Comparison of ENCODE assay signal across 17 cellular contexts in genomic region chr20:59405226-59405815, GRCh38.
DNase-seq lines count a peak whose midpoint lies in the region; ATAC-seq, FAIRE-seq and TF ChIP-seq lines count a peak whose summit lies in the region.
"Had no signal": no experiment of that assay in that cellular context is flagged by ENCODE, and none has a peak within 500 bp of the region (broad histone marks: within the 10 kb centered on the region; RNA-seq: fewer than 3 reads in every experiment).

No MANE protein-coding gene starts in this region.

- H3K79me2 ChIP-seq in neural progenitor cell (ENCODE audit: low read depth), result no peaks in the 10 kb centered on the region

- no peaks in the 10 kb centered on the region for H3K36me3 ChIP-seq in H7 (replicated peaks; ENCODE audit: control insufficient read depth, insufficient read depth, low read length)
- no peaks in the 10 kb centered on the region for H3K36me3 ChIP-seq in neural progenitor cell
- H3K36me3 ChIP-seq: BLaER1 treated with 17β-estradiol and CSF1 and Interleukin-3, amounts not matched to agents 10 nM and 100 nM; SJSA1 had no signal

- peaks cover 24% of the 10 kb centered on the region for H3K27me3 ChIP-seq in H7 (ENCODE audit: control insufficient read depth, insufficient read depth, low read length)
- peaks cover 34% of the 10 kb centered on the region for H3K27me3 ChIP-seq in neural progenitor cell

- FAIRE-seq in GM12892 (lab: Jason Lieb, UNC), result no peak
- FAIRE-seq: GM12878 had no signal

- H3K9me3 ChIP-seq in T-helper 17 cell (ENCODE audit: control insufficient read depth, low read length, poor library complexity, severe bottlenecking) (no peaks in the 10 kb centered on the region), neural progenitor cell (ENCODE audit: low read depth) (no peaks in the 10 kb centered on the region)
- H3K9me3 ChIP-seq: BLaER1 treated with 17β-estradiol and CSF1 and Interleukin-3, amounts not matched to agents 10 nM and 100 nM; SJSA1 had no signal

- no peaks in the 10 kb centered on the region for H4K20me1 ChIP-seq in neural progenitor cell (ENCODE audit: low read depth)

- peak overlapping the region; percentile 24 for H3K27ac ChIP-seq in neural progenitor cell
- H3K27ac ChIP-seq: BLaER1 treated with 17β-estradiol and CSF1 and Interleukin-3, amounts not matched to agents 10 nM and 100 nM; KMS-11; SJSA1 had no signal

- H3K9ac ChIP-seq in neural progenitor cell, result no peak overlapping the region
- H3K9ac ChIP-seq: BLaER1 treated with 17β-estradiol and CSF1 and Interleukin-3, amounts not matched to agents 10 nM and 100 nM; KMS-11 had no signal

- peak overlapping the region; percentile 43 for H3K4me3 Mint-ChIP-seq in T-helper 17 cell
- no peak overlapping the region for H3K4me3 Mint-ChIP-seq in neural progenitor cell

- TF ChIP-seq POLR2A in GM12892 (IDR thresholded peaks at IDR 0.05; ENCODE audit: low read depth, low read length), result no peak

- peaks cover 3% of the 10 kb centered on the region for H3K9me3 Mint-ChIP-seq in neural progenitor cell

- H3K4me1 ChIP-seq in neural progenitor cell, result peaks cover 33% of the 10 kb centered on the region
- H3K4me1 ChIP-seq: SJSA1 had no signal

- TF ChIP-seq CTCF in neural progenitor cell (IDR thresholded peaks at IDR 0.05), result no peak

- no peak overlapping the region for H3K27ac Mint-ChIP-seq in T-helper 17 cell
- H3K27ac Mint-ChIP-seq in neural progenitor cell, result no peak overlapping the region

- H3F3A ChIP-seq in neural progenitor cell (ENCODE audit: low read depth), result peaks cover 20% of the 10 kb centered on the region

- no peaks in the 10 kb centered on the region for H3K36me3 Mint-ChIP-seq in T-helper 17 cell (ENCODE audit: low read depth)
- no peaks in the 10 kb centered on the region for H3K36me3 Mint-ChIP-seq in neural progenitor cell

- H3K4me2 ChIP-seq in neural progenitor cell, result peak overlapping the region; percentile 98
- H3K4me2 ChIP-seq: BLaER1 treated with 17β-estradiol and CSF1 and Interleukin-3, amounts not matched to agents 10 nM and 100 nM; KMS-11 had no signal

- H3K4me1 Mint-ChIP-seq in T-helper 17 cell (peaks cover 6% of the 10 kb centered on the region), neural progenitor cell (peaks cover 20% of the 10 kb centered on the region)

- H2AFZ ChIP-seq in neural progenitor cell (replicated peaks), result no peak overlapping the region

- peak; percentile 21 for DNase-seq in NCI-H1105 treated with DMSO at 0.1 percent for 48 hours (lab: John Stamatoyannopoulos, UW)
- DNase-seq in NCI-H1105 (lab: John Stamatoyannopoulos, UW), result no peak
- peak; percentile 71 for DNase-seq in H7
- DNase-seq in T-helper 17 cell, result no peak
- peak; percentile 68 for DNase-seq in neural progenitor cell (ENCODE audit: low spot score)
- DNase-seq in GM12892 (ENCODE audit: insufficient read length), result no peak
- DNase-seq: 8988T, DMS153, NCI-H1092 treated with DMSO at 0.1 percent for 48 hours, NCI-H2081 treated with DMSO at 0.1 percent for 48 hours, SW 1271 had no signal

- no peak for ATAC-seq in T-helper 17 cell
- no peak for ATAC-seq in HG02970 (IDR thresholded peaks at IDR 0.05; ENCODE audit: low FRiP score, unreplicated experiment)
- ATAC-seq in GM21786 (IDR thresholded peaks at IDR 0.05; ENCODE audit: unreplicated experiment), result no peak
- ATAC-seq: GM12878 had no signal

- H3K4me3 ChIP-seq in H7 (ENCODE audit: insufficient read depth, low read depth, low read length) (no peak overlapping the region), neural progenitor cell (no peak overlapping the region)
- H3K4me3 ChIP-seq: BLaER1 treated with 17β-estradiol and CSF1 and Interleukin-3, amounts not matched to agents 10 nM and 100 nM; GM12878; SJSA1 had no signal

- H3K27me3 Mint-ChIP-seq in T-helper 17 cell (peaks cover 32% of the 10 kb centered on the region), neural progenitor cell (ENCODE audit: insufficient read depth, low read depth) (peaks cover 2% of the 10 kb centered on the region)

Comparison
In these comparisons a context has a peak if more than half of its experiments do, and no peak if none do; other contexts are left out.
1. DNase-seq: peak in NCI-H1105 treated with DMSO at 0.1 percent for 48 hours (single experiment), H7 (single experiment) and neural progenitor cell (single experiment); none in NCI-H1105 (single experiment), T-helper 17 cell (0 of 3) and GM12892 (single experiment).